Comparison of ENCODE assay signal across 13 cellular contexts in genomic region chr2:152246686-152247336, GRCh38.
DNase-seq lines count a peak whose midpoint lies in the region; ATAC-seq and TF ChIP-seq lines count a peak whose summit lies in the region.
"Had no signal": no experiment of that assay in that cellular context is flagged by ENCODE, and none has a peak within 500 bp of the region (broad histone marks: within the 10 kb centered on the region; RNA-seq: fewer than 3 reads in every experiment).

No MANE protein-coding gene starts in this region.

- no peaks in the 10 kb centered on the region for H3K9me2 ChIP-seq in GM23338 (ENCODE audit: insufficient read depth)

- peaks cover 1% of the 10 kb centered on the region for H3K27me3 Mint-ChIP-seq in GM23338 (ENCODE audit: insufficient read depth, low read depth, poor library complexity)
- peaks cover 6% of the 10 kb centered on the region for H3K27me3 Mint-ChIP-seq in activated T-helper 1 cell treated with anti-CD3 and anti-CD28 coated beads, Interleukin-12 subunit alpha, Interleukin-12 subunit beta, Interleukin-2, Interleukin-4 antibody, amounts not matched to agents 30 ng/mL and 10 ng/mL and 1 ng/mL, durations not matched to agents 14 hours and 24 hours and 36 hours (ENCODE audit: insufficient read depth)
- H3K27me3 Mint-ChIP-seq: CD4-positive, CD25-positive, alpha-beta regulatory T cell had no signal

- POLR2A ChIA-PET in Panc1 (lab: Charles Lee), result no interaction called here

- in situ Hi-C loops in Panc1 (cut with HindIII; ENCODE audit: low pct_unique_long_range_greater_than_20kb, low sequenced_read_pairs), result no loop called here

- TF ChIP-seq CTCF in GM23338 (conservative IDR thresholded peaks at IDR 0.05; ENCODE audit: low read depth in 2 of 2) (no peak), Panc1 (IDR thresholded peaks at IDR 0.05) (no peak), foreskin keratinocyte (conservative IDR thresholded peaks at IDR 0.05) (no peak)

- no peaks in the 10 kb centered on the region for H3K4me1 Mint-ChIP-seq in GM23338
- peaks cover 4% of the 10 kb centered on the region for H3K4me1 Mint-ChIP-seq in activated T-helper 1 cell treated with anti-CD3 and anti-CD28 coated beads, Interleukin-12 subunit alpha, Interleukin-12 subunit beta, Interleukin-2, Interleukin-4 antibody, amounts not matched to agents 30 ng/mL and 10 ng/mL and 1 ng/mL, durations not matched to agents 14 hours and 24 hours and 36 hours (ENCODE audit: low read depth)
- H3K4me1 Mint-ChIP-seq: CD4-positive, CD25-positive, alpha-beta regulatory T cell had no signal

- no peak overlapping the region for H3K4me2 ChIP-seq in GM23338
- H3K4me2 ChIP-seq: A549, KMS-11 had no signal

- no peaks in the 10 kb centered on the region for H3K79me2 ChIP-seq in GM23338 (replicated peaks; ENCODE audit: insufficient read depth)

- BruUV-seq in Panc1 (replicated peaks; lab: Mats Ljungman, UMichigan), result no TSS peak

- no peaks in the 10 kb centered on the region for H3K36me3 Mint-ChIP-seq in GM23338 (ENCODE audit: low read depth)
- H3K36me3 Mint-ChIP-seq in activated T-helper 1 cell treated with anti-CD3 and anti-CD28 coated beads, Interleukin-12 subunit alpha, Interleukin-12 subunit beta, Interleukin-2, Interleukin-4 antibody, amounts not matched to agents 30 ng/mL and 10 ng/mL and 1 ng/mL, durations not matched to agents 14 hours and 24 hours and 36 hours (ENCODE audit: low read depth), result no peaks in the 10 kb centered on the region
- H3K36me3 Mint-ChIP-seq: CD4-positive, CD25-positive, alpha-beta regulatory T cell had no signal

- no peak overlapping the region for H3K4me3 Mint-ChIP-seq in GM23338
- H3K4me3 Mint-ChIP-seq in activated T-helper 1 cell treated with anti-CD3 and anti-CD28 coated beads, Interleukin-12 subunit alpha, Interleukin-12 subunit beta, Interleukin-2, Interleukin-4 antibody, amounts not matched to agents 30 ng/mL and 10 ng/mL and 1 ng/mL, durations not matched to agents 14 hours and 24 hours and 36 hours, result no peak overlapping the region
- H3K4me3 Mint-ChIP-seq: CD4-positive, CD25-positive, alpha-beta regulatory T cell had no signal

- no peaks in the 10 kb centered on the region for H3K9me3 ChIP-seq in Panc1 (ENCODE audit: control insufficient read depth, insufficient read depth, low read depth, low read length)
- H3K9me3 ChIP-seq: A549 had no signal

- H3K27me3 ChIP-seq in GM23338 (ENCODE audit: insufficient read depth) (no peaks in the 10 kb centered on the region), Panc1 (ENCODE audit: control insufficient read depth, insufficient read depth, low read length) (no peaks in the 10 kb centered on the region), foreskin keratinocyte (no peaks in the 10 kb centered on the region)

- intact Hi-C loops in Panc1 (cut with micrococcal nuclease; ENCODE audit: unreplicated experiment), result no loop called here
- intact Hi-C loops in activated T-helper 1 cell treated with anti-CD3 and anti-CD28 coated beads, Interleukin-12 subunit alpha, Interleukin-12 subunit beta, Interleukin-2, Interleukin-4 antibody, amounts not matched to agents 30 ng/mL and 10 ng/mL and 1 ng/mL, durations not matched to agents 14 hours and 24 hours and 36 hours (cut with micrococcal nuclease), result no loop called here

- H3K4me1 ChIP-seq in GM23338 (ENCODE audit: insufficient read depth) (no peaks in the 10 kb centered on the region), Panc1 (ENCODE audit: control insufficient read depth, insufficient read depth, low read length) (no peaks in the 10 kb centered on the region), foreskin keratinocyte (peaks cover 19% of the 10 kb centered on the region)
- H3K4me1 ChIP-seq: A549 had no signal

- no peaks in the 10 kb centered on the region for H3F3A ChIP-seq in GM23338 (replicated peaks; ENCODE audit: low read depth)

- H3K27ac Mint-ChIP-seq in GM23338, result no peak overlapping the region
- no peak overlapping the region for H3K27ac Mint-ChIP-seq in activated T-helper 1 cell treated with anti-CD3 and anti-CD28 coated beads, Interleukin-12 subunit alpha, Interleukin-12 subunit beta, Interleukin-2, Interleukin-4 antibody, amounts not matched to agents 30 ng/mL and 10 ng/mL and 1 ng/mL, durations not matched to agents 14 hours and 24 hours and 36 hours
- H3K27ac Mint-ChIP-seq: CD4-positive, CD25-positive, alpha-beta regulatory T cell had no signal

- H3K4me3 ChIP-seq in GM23338 (no peak overlapping the region), Panc1 (ENCODE audit: low read depth in 2 of 2, low read length in 2 of 2) (no peak overlapping the region)
- H3K4me3 ChIP-seq: A549, GM23248 had no signal

- H3K36me3 ChIP-seq in GM23338 (ENCODE audit: insufficient read depth) (no peaks in the 10 kb centered on the region), Panc1 (ENCODE audit: control insufficient read depth, insufficient read depth, low read length) (no peaks in the 10 kb centered on the region)

- H2AFZ ChIP-seq in GM23338, result peak overlapping the region; percentile 63; the same call in 1 of the 2 replicates
- H2AFZ ChIP-seq: GM23248 had no signal

- no peaks in the 10 kb centered on the region for H3K9me3 Mint-ChIP-seq in GM23338
- H3K9me3 Mint-ChIP-seq in activated T-helper 1 cell treated with anti-CD3 and anti-CD28 coated beads, Interleukin-12 subunit alpha, Interleukin-12 subunit beta, Interleukin-2, Interleukin-4 antibody, amounts not matched to agents 30 ng/mL and 10 ng/mL and 1 ng/mL, durations not matched to agents 14 hours and 24 hours and 36 hours, result no peaks in the 10 kb centered on the region

- H3K27ac ChIP-seq in GM23338 (ENCODE audit: low read depth), result no peak overlapping the region
- no peak overlapping the region for H3K27ac ChIP-seq in Panc1 (ENCODE audit: low read length)
- no peak overlapping the region for H3K27ac ChIP-seq in foreskin keratinocyte
- H3K27ac ChIP-seq: A549, GM23248, KMS-11 had no signal

- DNase-seq in GM23338 (ENCODE audit: low spot score), result no peak
- no peak for DNase-seq in Panc1 (ENCODE audit: low read depth, low spot score)
- no peak for DNase-seq in foreskin keratinocyte
- DNase-seq in COR-L47 (lab: John Stamatoyannopoulos, UW), result no peak
- no peak for DNase-seq in activated T-helper 1 cell treated with anti-CD3 and anti-CD28 coated beads, Interleukin-12 subunit alpha, Interleukin-12 subunit beta, Interleukin-2, Interleukin-4 antibody, amounts not matched to agents 30 ng/mL and 10 ng/mL and 1 ng/mL, durations not matched to agents 14 hours and 24 hours and 36 hours (ENCODE audit: low spot score)
- no peak for DNase-seq in DMS79 (lab: John Stamatoyannopoulos, UW)
- DNase-seq: Calu3; CD4-positive, CD25-positive, alpha-beta regulatory T cell; DMS 273 treated with DMSO at 0.1 percent for 48 hours; H7 had no signal

- CTCF ChIA-PET in Panc1 (lab: Charles Lee), result interaction anchor here (0.7 kb wide), 1 partner anchor 417 kb away, joined by 3 read pairs; no protein-coding TSS in a partner anchor

- H4K20me1 ChIP-seq in GM23338 (replicated peaks; ENCODE audit: insufficient read depth), result no peaks in the 10 kb centered on the region

- ATAC-seq in GM23338, result no peak
- ATAC-seq in Panc1, result peak; percentile 74
- peak; percentile 17 for ATAC-seq in foreskin keratinocyte

TF ChIP-seq in GM23338, 12 proteins besides CTCF, POLR2A, EP300 and RAD21 (continues in another document):
- TF ChIP-seq EZH2phosphoT487 (IDR thresholded peaks at IDR 0.05; ENCODE audit: unreplicated experiment), result no peak
- no peak for TF ChIP-seq NANOG (IDR thresholded peaks at IDR 0.05; ENCODE audit: borderline replicate concordance)
- no peak for TF ChIP-seq ZNF331 (CRISPR knock-in tag; IDR thresholded peaks at IDR 0.05; ENCODE audit: low read depth)
- no peak for TF ChIP-seq ZNF114 (CRISPR knock-in tag; IDR thresholded peaks at IDR 0.05)
